In the genomic region with DNA sequence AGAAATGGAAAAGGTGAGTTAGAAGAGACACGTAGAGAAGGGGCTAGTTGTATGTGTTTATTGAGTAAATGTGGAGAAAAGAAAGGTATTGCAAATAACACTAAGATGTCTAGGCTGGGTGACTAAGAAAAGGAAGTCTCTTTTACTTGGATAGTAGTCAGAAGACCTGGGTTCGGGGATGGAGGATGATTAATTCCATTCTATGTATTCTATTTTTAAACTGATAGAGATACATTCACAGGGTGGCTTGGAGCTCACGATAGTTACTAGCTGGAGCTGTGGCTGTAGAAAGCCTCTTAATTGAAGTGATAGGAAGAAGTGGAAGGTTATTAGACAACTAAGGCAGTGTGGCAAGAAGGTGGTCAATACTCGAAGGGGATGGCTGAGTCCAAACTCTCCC, we compare ENCODE assay signal across 16 cellular contexts.
DNase-seq lines count a peak whose midpoint lies in the region; ATAC-seq and TF ChIP-seq lines count a peak whose summit lies in the region.
"Had no signal": no experiment of that assay in that cellular context is flagged by ENCODE, and none has a peak within 500 bp of the region (broad histone marks: within the 10 kb centered on the region; RNA-seq: fewer than 3 reads in every experiment).

No MANE protein-coding gene starts in this region.

- ATAC-seq in WTC11, result no peak
- no peak for ATAC-seq in effector memory CD8-positive, alpha-beta T cell (replicated peaks)

- H3K4me3 Mint-ChIP-seq in WTC11, result no peak overlapping the region
- no peak overlapping the region for H3K4me3 Mint-ChIP-seq in effector memory CD8-positive, alpha-beta T cell

- H3K27me3 ChIP-seq in GM23248 (replicated peaks; ENCODE audit: insufficient read depth), result no peaks in the 10 kb centered on the region
- H3K27me3 ChIP-seq in fibroblast of lung (ENCODE audit: control insufficient read depth, insufficient read depth, low read length), result no peaks in the 10 kb centered on the region
- no peaks in the 10 kb centered on the region for H3K27me3 ChIP-seq in tibial nerve
- no peaks in the 10 kb centered on the region for H3K27me3 ChIP-seq in mammary epithelial cell (ENCODE audit: insufficient read depth, low read length)
- H3K27me3 ChIP-seq: MG63 had no signal

- H3K36me3 ChIP-seq in GM23248 (ENCODE audit: low read depth) (no peaks in the 10 kb centered on the region), fibroblast of lung (ENCODE audit: control insufficient read depth, insufficient read depth, low read length) (no peaks in the 10 kb centered on the region), tibial nerve (no peaks in the 10 kb centered on the region), mammary epithelial cell (ENCODE audit: insufficient read depth, low read length) (no peaks in the 10 kb centered on the region)
- H3K36me3 ChIP-seq: MG63 had no signal

- H3K9me2 ChIP-seq in GM23248 (ENCODE audit: insufficient read depth), result no peaks in the 10 kb centered on the region

- no peak for TF ChIP-seq EP300 in tibial nerve (IDR thresholded peaks at IDR 0.05)

- in situ Hi-C loops in GM23248 (cut with MboI), result no loop called here
- in situ Hi-C loops in mammary epithelial cell (cut with MboI; ENCODE audit: low sequenced_read_pairs in 2 of 2), result no loop called here

- H3K27ac ChIP-seq in GM23248 (peak overlapping the region; percentile 44), fibroblast of lung (ENCODE audit: insufficient read depth, low read length) (peak overlapping the region; percentile 49), tibial nerve (no peak overlapping the region), mammary epithelial cell (ENCODE audit: insufficient read depth, low read depth, low read length) (no peak overlapping the region)
- H3K27ac ChIP-seq: HL-60, KMS-11 had no signal

- intact Hi-C loops in mammary epithelial cell (cut with micrococcal nuclease), result no loop called here

- H3K4me1 ChIP-seq in GM23248 (ENCODE audit: insufficient read depth) (peaks cover 33% of the 10 kb centered on the region), fibroblast of lung (ENCODE audit: control insufficient read depth, extremely low read depth, insufficient read depth, low read length) (peaks cover 14% of the 10 kb centered on the region), tibial nerve (no peaks in the 10 kb centered on the region), mammary epithelial cell (ENCODE audit: insufficient read depth, low read length) (peaks cover 9% of the 10 kb centered on the region)

- no peaks in the 10 kb centered on the region for H3K27me3 Mint-ChIP-seq in WTC11 (ENCODE audit: low read depth)
- H3K27me3 Mint-ChIP-seq in effector memory CD8-positive, alpha-beta T cell, result no peaks in the 10 kb centered on the region

- H3F3A ChIP-seq in GM23248 (ENCODE audit: insufficient read depth), result peaks cover 29% of the 10 kb centered on the region; the same call in 1 of the 2 replicates

- no peaks in the 10 kb centered on the region for H4K20me1 ChIP-seq in GM23248 (ENCODE audit: insufficient read depth)
- H4K20me1 ChIP-seq in fibroblast of lung (ENCODE audit: control insufficient read depth, extremely low read depth, insufficient read depth, low read length), result no peaks in the 10 kb centered on the region
- no peaks in the 10 kb centered on the region for H4K20me1 ChIP-seq in mammary epithelial cell (ENCODE audit: insufficient read depth, low read length)

- 49 to 54% methylated on average over 4 of the region's 4 CpGs for WGBS in GM23248 (ENCODE audit: low coverage in 1 of 2, low lambda C conversion rate in 2 of 2, missing lambda C conversion rate in 2 of 2), 2 experiments
- 89 to 91% methylated on average over 4 of the region's 4 CpGs for WGBS in tibial nerve, 2 donors
- 81% methylated on average over 4 of the region's 4 CpGs for WGBS in mammary epithelial cell (ENCODE audit: low coverage, missing lambda C conversion rate)

- no peaks in the 10 kb centered on the region for H3K36me3 Mint-ChIP-seq in WTC11
- peaks cover 3% of the 10 kb centered on the region for H3K36me3 Mint-ChIP-seq in effector memory CD8-positive, alpha-beta T cell (ENCODE audit: insufficient read depth)

- H3K4me2 ChIP-seq in GM23248 (ENCODE audit: unreplicated experiment) (peak overlapping the region; percentile 15), fibroblast of lung (ENCODE audit: extremely low read depth, insufficient read depth, low read length) (no peak overlapping the region), mammary epithelial cell (ENCODE audit: insufficient read depth, low read depth, low read length) (no peak overlapping the region)
- H3K4me2 ChIP-seq: KMS-11 had no signal

- H2AFZ ChIP-seq in GM23248 (peak overlapping the region; percentile 1; the same call in 1 of the 2 replicates), fibroblast of lung (ENCODE audit: low read length) (no peak overlapping the region), mammary epithelial cell (ENCODE audit: low read depth, low read length) (no peak overlapping the region)

- H3K9ac ChIP-seq in GM23248 (no peak overlapping the region), fibroblast of lung (ENCODE audit: insufficient read depth, low read length) (no peak overlapping the region), mammary epithelial cell (ENCODE audit: insufficient read depth, low read length) (no peak overlapping the region)
- H3K9ac ChIP-seq: KMS-11 had no signal

- H3K79me2 ChIP-seq in GM23248 (ENCODE audit: insufficient read depth), result no peaks in the 10 kb centered on the region
- no peaks in the 10 kb centered on the region for H3K79me2 ChIP-seq in fibroblast of lung (ENCODE audit: control insufficient read depth, insufficient read depth, low read length)
- no peaks in the 10 kb centered on the region for H3K79me2 ChIP-seq in mammary epithelial cell (ENCODE audit: insufficient read depth, low read length)

- dilution Hi-C loops in mammary epithelial cell (cut with HindIII; ENCODE audit: low sequenced_read_pairs), result no loop called here

- H3K4me3 ChIP-seq in GM23248 (no peak overlapping the region), fibroblast of lung (replicated peaks in 1 of 4; ENCODE audit: control extremely low read depth in 1 of 4, insufficient read depth in 1 of 4, low read depth in 3 of 4, low read length in 4 of 4) (no peak overlapping the region), tibial nerve (no peak overlapping the region), mammary epithelial cell (replicated peaks in 1 of 3; ENCODE audit: insufficient read depth in 1 of 3, low read depth in 2 of 3, low read length in 3 of 3) (no peak overlapping the region)
- H3K4me3 ChIP-seq: MG63 had no signal

- CTCF ChIA-PET in WTC11 (lab: Charles Lee) (no interaction called here), mammary epithelial cell (lab: Charles Lee; ENCODE audit: low non-redundant PET) (no interaction called here)

- peaks cover 9% of the 10 kb centered on the region for H3K4me1 Mint-ChIP-seq in WTC11
- no peaks in the 10 kb centered on the region for H3K4me1 Mint-ChIP-seq in effector memory CD8-positive, alpha-beta T cell (ENCODE audit: low read depth in 2 of 2)

- POLR2A ChIA-PET in WTC11 (lab: Charles Lee), result no interaction called here

- DNase-seq in GM23248, result peak; percentile 69
- no peak for DNase-seq in WTC11 (ENCODE audit: low spot score)
- peak in 1 of 2 donors; percentile 69 for DNase-seq in fibroblast of lung (ENCODE audit: low read depth in 2 of 2)
- no peak for DNase-seq in effector memory CD8-positive, alpha-beta T cell
- no peak for DNase-seq in NCI-H2227 (lab: John Stamatoyannopoulos, UW; ENCODE audit: unreplicated experiment)
- DNase-seq in tibial nerve (ENCODE audit: low spot score in 2 of 2), result no peak
- no peak for DNase-seq in mammary epithelial cell
- DNase-seq: C1 segment of cervical spinal cord, COR-L47, DMS53, MG63, NCI-H1105, NCI-H1694 treated with DMSO at 0.1 percent for 48 hours, NCI-H69 had no signal

- H3K27ac Mint-ChIP-seq in WTC11, result peak overlapping the region; percentile 41; the same call in 1 of the 2 replicates
- no peak overlapping the region for H3K27ac Mint-ChIP-seq in effector memory CD8-positive, alpha-beta T cell

- TF ChIP-seq CTCF in WTC11 (IDR thresholded peaks at IDR 0.05) (no peak), fibroblast of lung (conservative IDR thresholded peaks at IDR 0.05 in 1 of 2, IDR thresholded peaks at IDR 0.05 in 1 of 2; ENCODE audit: low read depth in 1 of 2, low read length in 2 of 2) (no peak), tibial nerve (IDR thresholded peaks at IDR 0.05) (no peak), mammary epithelial cell (conservative IDR thresholded peaks at IDR 0.05 in 1 of 2, IDR thresholded peaks at IDR 0.05 in 1 of 2; ENCODE audit: extremely low read depth in 1 of 2, insufficient read depth in 1 of 2, low read depth in 1 of 2, low read length in 2 of 2) (no peak)

- no peak for TF ChIP-seq POLR2A in tibial nerve (IDR thresholded peaks at IDR 0.05)

- no peaks in the 10 kb centered on the region for H3K9me3 Mint-ChIP-seq in WTC11
- no peaks in the 10 kb centered on the region for H3K9me3 Mint-ChIP-seq in effector memory CD8-positive, alpha-beta T cell

- H3K9me3 ChIP-seq in GM23248 (ENCODE audit: low read depth) (no peaks in the 10 kb centered on the region), fibroblast of lung (ENCODE audit: control insufficient read depth, insufficient read depth, low read depth, low read length) (no peaks in the 10 kb centered on the region), tibial nerve (no peaks in the 10 kb centered on the region), mammary epithelial cell (replicated peaks; ENCODE audit: insufficient read depth, low read length) (no peaks in the 10 kb centered on the region)
- H3K9me3 ChIP-seq: MG63 had no signal

- BruUV-seq in mammary epithelial cell (replicated peaks; lab: Mats Ljungman, UMichigan), result no TSS peak

TF ChIP-seq in WTC11, 78 proteins besides CTCF, POLR2A, EP300 and RAD21:
- no peak for TF ChIP-seq ZNF121 (CRISPR knock-in tag; IDR thresholded peaks at IDR 0.05)

Comparison
In these comparisons a context has a peak if more than half of its experiments do, and no peak if none do; other contexts are left out.
1. H3K27ac ChIP-seq: peak in GM23248 (single experiment) and fibroblast of lung (single experiment); none in tibial nerve (0 of 4) and mammary epithelial cell (single experiment).